In genomic region chr19:4988770-4989251, GRCh38 we compare ENCODE assay signal across 9 cellular contexts. TPM values are rescaled to one million over a fixed set of nuclear protein-coding genes. Genes with fewer than 3 reads are reported as not detected.
DNase-seq lines count a peak whose midpoint lies in the region; ATAC-seq, FAIRE-seq and TF ChIP-seq lines count a peak whose summit lies in the region.
"Had no signal": no experiment of that assay in that cellular context is flagged by ENCODE, and none has a peak within 500 bp of the region (broad histone marks: within the 10 kb centered on the region; RNA-seq: fewer than 3 reads in every experiment).

No MANE protein-coding gene starts in this region.

- DNase-seq in Caco-2 (no peak), Right ventricle myocardium superior (no peak), pancreas (no peak), KBM-7 (no peak), NCI-H82 (lab: John Stamatoyannopoulos, UW) (no peak), activated gamma-delta T cell (lab: John Stamatoyannopoulos, UW) (no peak)
- DNase-seq in activated CD4-positive, alpha-beta T cell treated with anti-CD3 and anti-CD28 coated beads, Interleukin-2, amount 10 ng/mL, durations not matched to agents 24 days and 14 days: no peak
- DNase-seq: activated T-cell treated with anti-CD3 and anti-CD28 coated beads, Interleukin-2, amount 50 U/mL, for 1 hour had no signal

- H3K36me3 ChIP-seq in Caco-2 (ENCODE audit: control insufficient read depth, insufficient read depth, low read length): no peaks in the 10 kb centered on the region
- no peaks in the 10 kb centered on the region for H3K36me3 ChIP-seq in pancreas

- FAIRE-seq in pancreas (lab: Jason Lieb, UNC): no peak

- POLR2A ChIA-PET in Caco-2 (lab: Charles Lee): interaction anchor here (0.9 kb wide), 1 partner anchor 18 kb away, joined by 3 read pairs; no protein-coding TSS in a partner anchor

- no peak overlapping the region for H3K27ac ChIP-seq in pancreas

- peaks cover 16% of the 10 kb centered on the region for H3K36me3 Mint-ChIP-seq in Caco-2 (ENCODE audit: insufficient read depth, unreplicated experiment)
- H3K36me3 Mint-ChIP-seq in activated CD4-positive, alpha-beta T cell treated with anti-CD3 and anti-CD28 coated beads, Interleukin-2, amount 10 ng/mL, durations not matched to agents 24 days and 14 days (ENCODE audit: low read depth): peaks cover 22% of the 10 kb centered on the region

- 76 to 79% methylated on average over 13 of the region's 13 CpGs for WGBS in pancreas, 2 donors

- in situ Hi-C loops in KBM-7 (cut with MboI; ENCODE audit: low pct_unique_long_range_greater_than_20kb, low sequenced_read_pairs): no loop called here

- BruUV-seq in Caco-2 (replicated peaks; lab: Mats Ljungman, UMichigan): no TSS peak

- no peaks in the 10 kb centered on the region for H3K27me3 Mint-ChIP-seq in Caco-2 (ENCODE audit: insufficient read depth, unreplicated experiment)
- no peaks in the 10 kb centered on the region for H3K27me3 Mint-ChIP-seq in activated CD4-positive, alpha-beta T cell treated with anti-CD3 and anti-CD28 coated beads, Interleukin-2, amount 10 ng/mL, durations not matched to agents 24 days and 14 days

- peaks cover 36% of the 10 kb centered on the region for H3K4me1 Mint-ChIP-seq in Caco-2 (ENCODE audit: low read depth, unreplicated experiment)
- H3K4me1 Mint-ChIP-seq in activated CD4-positive, alpha-beta T cell treated with anti-CD3 and anti-CD28 coated beads, Interleukin-2, amount 10 ng/mL, durations not matched to agents 24 days and 14 days: peaks cover 7% of the 10 kb centered on the region

- H3K4me3 ChIP-seq in Caco-2 (ENCODE audit: low read depth, low read length) (no peak overlapping the region), pancreas (no peak overlapping the region)

- no peak overlapping the region for H3K4me3 Mint-ChIP-seq in Caco-2 (ENCODE audit: unreplicated experiment)
- H3K4me3 Mint-ChIP-seq in activated CD4-positive, alpha-beta T cell treated with anti-CD3 and anti-CD28 coated beads, Interleukin-2, amount 10 ng/mL, durations not matched to agents 24 days and 14 days: no peak overlapping the region

- H3K27ac Mint-ChIP-seq in Caco-2 (ENCODE audit: unreplicated experiment): peak overlapping the region; percentile 28
- H3K27ac Mint-ChIP-seq in activated CD4-positive, alpha-beta T cell treated with anti-CD3 and anti-CD28 coated beads, Interleukin-2, amount 10 ng/mL, durations not matched to agents 24 days and 14 days: no peak overlapping the region

- intact Hi-C loops in Caco-2 (cut with micrococcal nuclease; ENCODE audit: unreplicated experiment) (no loop called here), Right ventricle myocardium superior (cut with DNase I) (no loop called here), pancreas (cut with DNase I) (no loop called here)
- intact Hi-C loops in activated CD4-positive, alpha-beta T cell treated with anti-CD3 and anti-CD28 coated beads, Interleukin-2, amount 10 ng/mL, durations not matched to agents 24 days and 14 days (cut with micrococcal nuclease): no loop called here

- peak; percentile 83 for ATAC-seq in SK-N-SH treated with all-trans-retinoic acid at 6 μM for 48 hours
- peak; percentile 51 for ATAC-seq in Right ventricle myocardium superior (ENCODE audit: poor library complexity)
- ATAC-seq in pancreas: peak in 3 of 4 donors; percentile 22 to 29 (median 29)

- H3K27me3 ChIP-seq in Caco-2 (replicated peaks; ENCODE audit: control insufficient read depth, insufficient read depth, low read length) (no peaks in the 10 kb centered on the region), pancreas (no peaks in the 10 kb centered on the region)

- peaks cover 38% of the 10 kb centered on the region for H3K4me1 ChIP-seq in Caco-2
- H3K4me1 ChIP-seq in pancreas: no peaks in the 10 kb centered on the region

- TF ChIP-seq CTCF in Caco-2 (IDR thresholded peaks at IDR 0.05; ENCODE audit: insufficient read depth in 1 of 2, low read depth in 1 of 2, low read length in 1 of 2, severe bottlenecking in 1 of 2, unreplicated experiment in 1 of 2) (no peak), pancreas (IDR thresholded peaks at IDR 0.05) (no peak)

- H3K9me3 Mint-ChIP-seq in Caco-2 (ENCODE audit: unreplicated experiment): no peaks in the 10 kb centered on the region
- H3K9me3 Mint-ChIP-seq in activated CD4-positive, alpha-beta T cell treated with anti-CD3 and anti-CD28 coated beads, Interleukin-2, amount 10 ng/mL, durations not matched to agents 24 days and 14 days: no peaks in the 10 kb centered on the region

- CTCF ChIA-PET in Caco-2 (lab: Charles Lee): no interaction called here

- H3K9me3 ChIP-seq in Caco-2 (no peaks in the 10 kb centered on the region), pancreas (no peaks in the 10 kb centered on the region)

TF ChIP-seq in SK-N-SH treated with all-trans-retinoic acid at 6 μM for 48 hours, 23 proteins besides CTCF, POLR2A, EP300 and RAD21:
- TF ChIP-seq, protein P1, sequence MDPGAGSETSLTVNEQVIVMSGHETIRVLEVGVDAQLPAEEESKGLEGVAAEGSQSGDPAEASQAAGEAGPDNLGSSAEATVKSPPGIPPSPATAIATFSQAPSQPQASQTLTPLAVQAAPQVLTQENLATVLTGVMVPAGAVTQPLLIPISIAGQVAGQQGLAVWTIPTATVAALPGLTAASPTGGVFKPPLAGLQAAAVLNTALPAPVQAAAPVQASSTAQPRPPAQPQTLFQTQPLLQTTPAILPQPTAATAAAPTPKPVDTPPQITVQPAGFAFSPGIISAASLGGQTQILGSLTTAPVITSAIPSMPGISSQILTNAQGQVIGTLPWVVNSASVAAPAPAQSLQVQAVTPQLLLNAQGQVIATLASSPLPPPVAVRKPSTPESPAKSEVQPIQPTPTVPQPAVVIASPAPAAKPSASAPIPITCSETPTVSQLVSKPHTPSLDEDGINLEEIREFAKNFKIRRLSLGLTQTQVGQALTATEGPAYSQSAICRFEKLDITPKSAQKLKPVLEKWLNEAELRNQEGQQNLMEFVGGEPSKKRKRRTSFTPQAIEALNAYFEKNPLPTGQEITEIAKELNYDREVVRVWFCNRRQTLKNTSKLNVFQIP (CRISPR knock-in tag; IDR thresholded peaks at IDR 0.05; ENCODE audit: borderline replicate concordance, low read depth): no peak
- TF ChIP-seq PPARA (CRISPR knock-in tag; IDR thresholded peaks at IDR 0.05; ENCODE audit: borderline replicate concordance): no peak

RNA-seq across cellular contexts. Expression of gene KDM4B, which starts 19.9 kb away (rescaled TPM):
- total RNA-seq in Caco-2 (2022) (27.4 and 30.9 TPM in 2 replicates), Right ventricle myocardium superior (34.6 TPM), pancreas (10 to 100 TPM; 13.8 to 22.7 (median 18.5) TPM)
- polyA plus RNA-seq in pancreas: 10 to 100 TPM; 15.0 to 24.0 TPM
- total RNA-seq in activated CD4-positive, alpha-beta T cell treated with anti-CD3 and anti-CD28 coated beads, Interleukin-2, amount 10 ng/mL, durations not matched to agents 24 days and 14 days: 49.2 and 52.0 TPM in 2 replicates

Comparison
In these comparisons a context has a peak if more than half of its experiments do, and no peak if none do; other contexts are left out.
1. ATAC-seq: peak in every context shown above with its lines; median percentile 83 in SK-N-SH treated with all-trans-retinoic acid at 6 μM for 48 hours; 51 in Right ventricle myocardium superior; 29 in pancreas.